ENCODE assay signal across 8 cellular contexts in the genomic region with DNA sequence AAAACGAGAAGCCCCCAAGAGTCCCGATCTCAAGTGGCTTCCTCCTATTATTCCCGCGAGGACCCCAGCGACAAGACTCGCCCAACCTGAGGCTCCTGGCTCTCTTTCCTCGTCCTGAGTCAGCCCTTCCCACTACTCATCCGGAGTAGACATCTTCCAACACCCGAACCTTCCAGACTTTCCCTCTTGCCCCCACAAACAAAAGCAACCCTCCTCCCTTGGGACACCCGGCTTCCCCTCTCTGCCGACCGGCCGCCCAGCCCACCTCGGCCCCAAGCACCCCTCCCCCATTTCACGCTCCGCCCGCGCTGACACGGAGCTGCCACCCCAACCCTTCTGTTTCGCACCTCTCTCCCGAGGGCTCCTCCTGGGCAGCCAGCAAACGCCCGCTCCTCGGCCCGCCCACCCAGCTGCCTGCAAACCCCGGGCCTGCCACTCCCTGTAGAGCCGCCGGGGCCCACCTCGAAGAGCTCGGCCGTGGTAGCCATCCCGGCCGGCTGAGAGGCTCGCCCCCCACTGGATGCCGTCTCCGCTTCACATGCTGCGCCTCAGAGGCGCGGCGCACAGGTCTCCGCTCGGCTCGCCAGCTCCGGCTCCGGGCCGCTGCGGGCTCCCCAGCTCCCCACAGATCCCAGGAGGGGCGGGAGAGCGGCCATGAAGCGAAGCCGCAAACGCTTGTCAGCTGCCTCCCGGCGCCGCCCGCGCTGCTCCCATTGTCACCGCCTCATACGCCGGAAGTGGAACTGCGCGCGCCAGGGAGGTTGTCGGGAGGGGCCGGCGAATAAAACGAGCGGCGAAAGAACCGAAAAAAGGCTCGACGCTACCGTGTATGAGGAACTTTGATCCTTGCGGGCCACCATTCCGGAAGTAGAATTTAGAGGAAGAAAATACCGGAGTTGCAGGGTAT. TPM values are rescaled to one million over a fixed set of nuclear protein-coding genes. Genes with fewer than 3 reads are reported as not detected.
A peak's percentile ranks its signal among the peaks of the same experiment; 100 is the strongest.
DNase-seq lines count a peak whose midpoint lies in the region; ATAC-seq and TF ChIP-seq lines count a peak whose summit lies in the region.

TSS of gene AP5M1 (plus strand) at position 811 of the 907 bp plus-strand sequence. CDS start 344 bp downstream, outside the sequence.
A gene with protein sequence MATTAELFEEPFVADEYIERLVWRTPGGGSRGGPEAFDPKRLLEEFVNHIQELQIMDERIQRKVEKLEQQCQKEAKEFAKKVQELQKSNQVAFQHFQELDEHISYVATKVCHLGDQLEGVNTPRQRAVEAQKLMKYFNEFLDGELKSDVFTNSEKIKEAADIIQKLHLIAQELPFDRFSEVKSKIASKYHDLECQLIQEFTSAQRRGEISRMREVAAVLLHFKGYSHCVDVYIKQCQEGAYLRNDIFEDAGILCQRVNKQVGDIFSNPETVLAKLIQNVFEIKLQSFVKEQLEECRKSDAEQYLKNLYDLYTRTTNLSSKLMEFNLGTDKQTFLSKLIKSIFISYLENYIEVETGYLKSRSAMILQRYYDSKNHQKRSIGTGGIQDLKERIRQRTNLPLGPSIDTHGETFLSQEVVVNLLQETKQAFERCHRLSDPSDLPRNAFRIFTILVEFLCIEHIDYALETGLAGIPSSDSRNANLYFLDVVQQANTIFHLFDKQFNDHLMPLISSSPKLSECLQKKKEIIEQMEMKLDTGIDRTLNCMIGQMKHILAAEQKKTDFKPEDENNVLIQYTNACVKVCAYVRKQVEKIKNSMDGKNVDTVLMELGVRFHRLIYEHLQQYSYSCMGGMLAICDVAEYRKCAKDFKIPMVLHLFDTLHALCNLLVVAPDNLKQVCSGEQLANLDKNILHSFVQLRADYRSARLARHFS (minus strand): TSS at position 745 of the 907 bp plus-strand sequence. CDS start 257 bp downstream, at position 488.

- H3K4me2 ChIP-seq in skeletal muscle satellite cell (ENCODE audit: low read length), result peak within 1 kb of the TSS; percentile 86

- H3K4me3 ChIP-seq in AG04449 (ENCODE audit: low read depth, low read length), result peak within 1 kb of the TSS; percentile 89
- peak within 1 kb of the TSS; percentile 58 to 93 (median 80) for H3K4me3 ChIP-seq in breast epithelium
- peak within 1 kb of the TSS; percentile 97 for H3K4me3 ChIP-seq in iPS-18a (ENCODE audit: low read length)
- peak within 1 kb of the TSS; percentile 96 for H3K4me3 ChIP-seq in skeletal muscle satellite cell (ENCODE audit: low read length)

- H3K36me3 ChIP-seq in breast epithelium (no peaks in the 10 kb centered on the region), iPS-18a (ENCODE audit: control insufficient read depth, low read depth, low read length) (no peaks in the 10 kb centered on the region), skeletal muscle satellite cell (ENCODE audit: insufficient read depth, low read length) (no peaks in the 10 kb centered on the region)

- no peaks in the 10 kb centered on the region for H3K27me3 ChIP-seq in breast epithelium
- H3K27me3 ChIP-seq in iPS-18a (ENCODE audit: control insufficient read depth, insufficient read depth, low read length), result no peaks in the 10 kb centered on the region
- no peaks in the 10 kb centered on the region for H3K27me3 ChIP-seq in skeletal muscle satellite cell (ENCODE audit: control insufficient read depth, insufficient read depth, low read length)

- H3K4me1 ChIP-seq in breast epithelium, result no peaks in the 10 kb centered on the region
- H3K4me1 ChIP-seq in iPS-18a (ENCODE audit: control insufficient read depth, low read depth, low read length), result peaks cover 26% of the 10 kb centered on the region
- peaks cover 17% of the 10 kb centered on the region for H3K4me1 ChIP-seq in skeletal muscle satellite cell (ENCODE audit: control insufficient read depth, insufficient read depth, low read length)

- peak within 1 kb of the TSS; percentile 91 for H3K27ac ChIP-seq in VCaP
- H3K27ac ChIP-seq in breast epithelium, result peak within 1 kb of the TSS; percentile 97
- H3K27ac ChIP-seq in iPS-18a (ENCODE audit: low read length), result peak within 1 kb of the TSS; percentile 79

- TF ChIP-seq POLR2A in breast epithelium (IDR thresholded peaks at IDR 0.05), result peak; percentile 42

- H3K9me3 ChIP-seq in breast epithelium (no peaks in the 10 kb centered on the region), iPS-18a (ENCODE audit: control insufficient read depth, low read depth, low read length) (no peaks in the 10 kb centered on the region), skeletal muscle satellite cell (replicated peaks; ENCODE audit: low read length) (no peaks in the 10 kb centered on the region)

- POLR2A ChIA-PET in AG04449 (lab: Yijun Ruan, JAX), result interaction anchor here (0.7 to 1.8 kb wide), 3 partner anchors 23 to 122 kb away, joined by 3 to 7 read pairs (median 4); partner anchors contain the start of gene NAA30

- no peak for TF ChIP-seq CTCF in AG04449 (IDR thresholded peaks at IDR 0.05; ENCODE audit: insufficient read depth, low read length, missing control alignments)
- TF ChIP-seq CTCF in VCaP (conservative IDR thresholded peaks at IDR 0.05), result no peak; the same call in 1 of the 2 replicates
- no peak for TF ChIP-seq CTCF in breast epithelium (IDR thresholded peaks at IDR 0.05)

- CTCF ChIA-PET in AG04449 (lab: Yijun Ruan, JAX), result interaction anchor here (0.9 to 2.2 kb wide), 6 partner anchors 11 to 778 kb away, joined by 3 to 6 read pairs (median 4); no protein-coding TSS in a partner anchor

- intact Hi-C loops in breast epithelium (cut with DNase I; ENCODE audit: low total_unique reads), result no loop called here

- H3K9ac ChIP-seq in iPS-18a (ENCODE audit: low read length), result peak within 1 kb of the TSS; percentile 90
- H3K9ac ChIP-seq in skeletal muscle satellite cell (ENCODE audit: low read depth, low read length), result peak within 1 kb of the TSS; percentile 94

- DNase-seq in AG04449 (ENCODE audit: low read depth, low spot score) (peak; percentile 29), NCI-H2196 treated with DMSO at 0.1 percent for 48 hours (lab: John Stamatoyannopoulos, UW; ENCODE audit: unreplicated experiment) (peak; percentile 93), breast epithelium (ENCODE audit: low spot score in 2 of 2) (peak; percentile 84 to 86)

- peak; percentile 75 for ATAC-seq in GM18870 (IDR thresholded peaks at IDR 0.05; ENCODE audit: unreplicated experiment)
- peak; percentile 85 for ATAC-seq in HG03135 (IDR thresholded peaks at IDR 0.05; ENCODE audit: unreplicated experiment)

RNA-seq across cellular contexts. Expression of gene AP5M1, which starts in this region (rescaled TPM):
- total RNA-seq in breast epithelium, result 10 to 100 TPM; 24.6 to 33.5 (median 25.6) TPM
- total RNA-seq in skeletal muscle satellite cell (2012; rRNA removed), result 19.5 and 24.7 TPM in 2 replicates

RNA-seq across cellular contexts. Expression of the second gene that starts in this region (rescaled TPM):
- 10 to 100 TPM; 40.3 to 53.4 (median 48.9) TPM for total RNA-seq in breast epithelium
- 45.0 and 52.2 TPM in 2 replicates for total RNA-seq in skeletal muscle satellite cell (2012; rRNA removed)

Comparison
In these comparisons a context has a peak if more than half of its experiments do, and no peak if none do; other contexts are left out.
1. Peak in every context shown above with its lines: DNase-seq, ATAC-seq, H3K4me3 ChIP-seq and H3K27ac ChIP-seq.
2. DNase-seq: peak in every context shown above with its lines; median percentile 93 in NCI-H2196 treated with DMSO at 0.1 percent for 48 hours; 85 in breast epithelium; 29 in AG04449.